Comparison of ENCODE assay signal across 28 cellular contexts in the genomic region with DNA sequence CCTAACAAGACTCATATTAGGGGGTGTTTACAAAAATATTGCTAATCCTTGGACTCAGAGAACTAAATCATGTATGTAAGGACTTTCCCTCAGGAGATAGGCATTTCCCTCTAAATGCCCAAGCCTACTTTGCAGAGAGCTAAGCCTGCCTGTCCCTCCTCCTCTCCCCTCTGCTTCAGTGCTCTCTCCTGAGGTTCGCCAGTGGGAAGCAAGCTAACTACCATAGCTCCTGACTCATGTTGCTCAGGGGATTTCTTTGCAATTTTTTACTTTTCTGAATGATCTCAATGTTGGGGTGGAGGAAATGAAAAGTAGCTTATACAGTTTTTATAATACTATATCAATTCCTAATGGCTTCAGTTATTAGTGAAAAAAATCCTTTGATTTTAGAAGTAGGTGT.
"Had no signal": no experiment of that assay in that cellular context is flagged by ENCODE, and none has a peak within 500 bp of the region (broad histone marks: within the 10 kb centered on the region; RNA-seq: fewer than 3 reads in every experiment).

No MANE protein-coding gene starts in this region.

- H2AFZ ChIP-seq: hepatocyte had no signal

- H3K4me2 ChIP-seq: hepatocyte had no signal

- H3K27me3 ChIP-seq: colonic mucosa, esophagus squamous epithelium, gastrocnemius medialis, heart left ventricle, hepatocyte, left lung, ovary, sigmoid colon, stomach, testis, tibial artery, upper lobe of left lung had no signal

- H3K27ac ChIP-seq: colonic mucosa, gastrocnemius medialis, heart left ventricle, hepatocyte, left lung, ovary, psoas muscle, testis, tibial artery, upper lobe of left lung had no signal

- H3K4me3 ChIP-seq: colonic mucosa, esophagus squamous epithelium, gastrocnemius medialis, heart left ventricle, hepatocyte, left lung, mucosa of descending colon, ovary, psoas muscle, sigmoid colon, stomach, testis, tibial artery, upper lobe of left lung had no signal

- H3K4me1 ChIP-seq: colonic mucosa, left lung, testis, upper lobe of left lung had no signal

- H3K36me3 ChIP-seq: colonic mucosa, ovary had no signal

- H3K9me3 ChIP-seq: colonic mucosa, gastrocnemius medialis, ovary, sigmoid colon, testis, tibial artery had no signal

- DNase-seq: colonic mucosa; dermis blood vessel endothelial cell; effector memory CD4-positive, alpha-beta T cell; esophagus squamous epithelium; foreskin fibroblast; gastrocnemius medialis; heart left ventricle; kidney; left cardiac atrium; left lung; mesenchymal stem cell; mucosa of descending colon; naive B cell; nucleus accumbens; ovary; posterior cingulate gyrus; psoas muscle; right cardiac atrium; sigmoid colon; stimulated activated CD4-positive, alpha-beta T cell treated with anti-CD3 and anti-CD28 coated beads, Interleukin-2, amount 100 ng/mL, for 24 hours; stimulated activated CD4-positive, alpha-beta T cell treated with anti-CD3 and anti-CD28 coated beads, Interleukin-4, amount 100 ng/mL, for 24 hours; stimulated activated naive CD4-positive, alpha-beta T cell treated with Interleukin-2 at 50 U/mL for 16 hours; stomach; substantia nigra; testis; tibial artery; upper lobe of left lung had no signal
